Comparison of ENCODE assay signal across 16 cellular contexts in genomic region chr4:143921160-143921559, GRCh38. TPM values are rescaled to one million over a fixed set of nuclear protein-coding genes. Genes with fewer than 3 reads are reported as not detected.
"Had no signal": no experiment of that assay in that cellular context is flagged by ENCODE, and none has a peak within 500 bp of the region (broad histone marks: within the 10 kb centered on the region; RNA-seq: fewer than 3 reads in every experiment).

No MANE protein-coding gene starts in this region.

- ATAC-seq: heart right ventricle, left ventricle myocardium superior had no signal

- H3K27me3 Mint-ChIP-seq: activated CD4-positive, alpha-beta T cell treated with anti-CD3 and anti-CD28 coated beads, Interleukin-2, amount 10 ng/mL, durations not matched to agents 24 days and 14 days had no signal

- H3K4me1 Mint-ChIP-seq: activated CD4-positive, alpha-beta T cell treated with anti-CD3 and anti-CD28 coated beads, Interleukin-2, amount 10 ng/mL, durations not matched to agents 24 days and 14 days had no signal

- H3K9me3 Mint-ChIP-seq: activated CD4-positive, alpha-beta T cell treated with anti-CD3 and anti-CD28 coated beads, Interleukin-2, amount 10 ng/mL, durations not matched to agents 24 days and 14 days had no signal

- H3K4me3 Mint-ChIP-seq: activated CD4-positive, alpha-beta T cell treated with anti-CD3 and anti-CD28 coated beads, Interleukin-2, amount 10 ng/mL, durations not matched to agents 24 days and 14 days; activated T-cell treated with anti-CD3 and anti-CD28 coated beads, Interleukin-2, amount 50 U/mL, for 24 hours; T-cell had no signal

- H3K27ac ChIP-seq: ascending aorta, dorsolateral prefrontal cortex, heart right ventricle, neutrophil, skin epidermis, WERI-Rb-1 had no signal

- H3K36me3 Mint-ChIP-seq: T-cell had no signal

- H3K27ac Mint-ChIP-seq: activated CD4-positive, alpha-beta T cell treated with anti-CD3 and anti-CD28 coated beads, Interleukin-2, amount 10 ng/mL, durations not matched to agents 24 days and 14 days; activated T-cell treated with anti-CD3 and anti-CD28 coated beads, Interleukin-2, amount 50 U/mL, for 24 hours; T-cell had no signal

- DNase-seq: activated CD4-positive, alpha-beta T cell treated with anti-CD3 and anti-CD28 coated beads, Interleukin-2, amount 10 ng/mL, durations not matched to agents 24 days and 14 days; activated effector memory CD4-positive, alpha-beta T cell treated with anti-CD3 and anti-CD28 coated beads, Interleukin-2, amount 50 U/mL, for 16 hours; activated T-cell treated with anti-CD3 and anti-CD28 coated beads, Interleukin-2, amount 50 U/mL, for 24 hours; dorsolateral prefrontal cortex; heart right ventricle; kidney; left ventricle myocardium superior; posterior cingulate gyrus; T1000; trophoblast cell; WERI-Rb-1 had no signal

RNA-seq across cellular contexts. Expression of gene GYPE, which starts 15.8 kb away (rescaled TPM):
- total RNA-seq: activated CD4-positive, alpha-beta T cell treated with anti-CD3 and anti-CD28 coated beads, Interleukin-2, amount 10 ng/mL, durations not matched to agents 24 days and 14 days; ascending aorta; bronchial epithelial cell had no signal
